6 cellular contexts compared by ENCODE assay signal in the genomic region with DNA sequence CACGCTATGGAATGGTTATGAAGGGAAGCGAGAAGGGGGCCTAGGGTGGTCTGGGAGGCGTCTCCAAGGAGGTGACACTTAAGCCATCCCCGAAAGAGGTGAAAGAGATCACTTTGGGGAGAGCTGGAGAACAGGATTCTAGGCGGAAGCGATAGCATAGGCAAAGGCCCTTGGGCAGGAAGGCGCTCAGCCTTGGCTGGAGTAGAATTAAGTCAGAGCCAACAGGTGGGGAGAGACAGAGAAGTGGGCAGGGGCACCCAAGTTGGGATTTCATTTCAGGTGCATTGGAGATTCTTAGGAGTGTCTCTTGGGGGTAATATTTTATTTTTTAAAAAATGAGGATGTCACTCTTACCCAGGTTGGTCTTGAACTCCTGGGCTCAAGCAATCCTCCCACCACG. TPM values are rescaled to one million over a fixed set of nuclear protein-coding genes. Genes with fewer than 3 reads are reported as not detected.
DNase-seq lines count a peak whose midpoint lies in the region; ATAC-seq, FAIRE-seq and TF ChIP-seq lines count a peak whose summit lies in the region.

No MANE protein-coding gene starts in this region.

- 72 to 77% (median 75%) methylated on average over 8 of the region's 8 CpGs for WGBS in small intestine, 3 donors

- H3K4me3 Mint-ChIP-seq in chondrocyte (ENCODE audit: unreplicated experiment) = no peak overlapping the region

- H3K4me3 ChIP-seq in Karpas-422 (ENCODE audit: low read length) (peak overlapping the region; percentile 39; the same call in 1 of the 2 replicates), small intestine (ENCODE audit: low read depth in 1 of 2, low read length in 2 of 2) (no peak overlapping the region)

- H3K9me2 ChIP-seq in Karpas-422 (replicated peaks; ENCODE audit: insufficient read depth, low read length) = no peaks in the 10 kb centered on the region

- H4K20me1 ChIP-seq in Karpas-422 (ENCODE audit: insufficient read depth, low read depth, low read length) = no peaks in the 10 kb centered on the region

- peak overlapping the region; percentile 34 for H3K27ac Mint-ChIP-seq in chondrocyte (ENCODE audit: unreplicated experiment)

- no peak for ATAC-seq in HG03469 (IDR thresholded peaks at IDR 0.05; ENCODE audit: unreplicated experiment)
- no peak for ATAC-seq in GM21619 (IDR thresholded peaks at IDR 0.05; ENCODE audit: unreplicated experiment)

- no peak for FAIRE-seq in small intestine (lab: Jason Lieb, UNC)

- peak overlapping the region; percentile 61 for H3K4me2 ChIP-seq in Karpas-422 (ENCODE audit: low read depth, low read length, poor library complexity, severe bottlenecking)

- no peak overlapping the region for H2AFZ ChIP-seq in Karpas-422 (ENCODE audit: low read length)

- H3K36me3 ChIP-seq in Karpas-422 (ENCODE audit: insufficient read depth, low read length) = peaks cover under 1% of the 10 kb centered on the region; the same call in 1 of the 2 replicates
- peaks cover 3 to 4% of the 10 kb centered on the region in 2 donors for H3K36me3 ChIP-seq in small intestine (ENCODE audit: control insufficient read depth in 2 of 2, insufficient read depth in 2 of 2, low read length in 2 of 2)

- no peaks in the 10 kb centered on the region for H3K79me2 ChIP-seq in Karpas-422 (ENCODE audit: low read length)

- DNase-seq in Karpas-422 (no peak), chondrocyte (ENCODE audit: low spot score) (no peak), small intestine (no peak), NAMALWA (ENCODE audit: low spot score) (no peak)

- H3K27me3 ChIP-seq in Karpas-422 (ENCODE audit: low read length) = no peaks in the 10 kb centered on the region
- H3K27me3 ChIP-seq in small intestine (ENCODE audit: control insufficient read depth in 2 of 2, insufficient read depth in 2 of 2, low read length in 2 of 2) = no peaks in the 10 kb centered on the region

- no peak overlapping the region; the same call in 1 of the 2 replicates for H3K9ac ChIP-seq in Karpas-422 (ENCODE audit: low read length)

- no peaks in the 10 kb centered on the region for H3K9me3 Mint-ChIP-seq in chondrocyte (ENCODE audit: low read depth)

- peaks cover 8% of the 10 kb centered on the region for H3K36me3 Mint-ChIP-seq in chondrocyte (ENCODE audit: low read depth)

- peaks cover 8% of the 10 kb centered on the region for H3K4me1 ChIP-seq in Karpas-422 (ENCODE audit: low read length)
- no peaks in the 10 kb centered on the region for H3K4me1 ChIP-seq in small intestine (ENCODE audit: control insufficient read depth in 2 of 2, insufficient read depth in 1 of 2, low read depth in 1 of 2, low read length in 1 of 2)

- peaks cover 18% of the 10 kb centered on the region for H3K4me1 Mint-ChIP-seq in chondrocyte (ENCODE audit: low read depth)

- H3K27ac ChIP-seq in Karpas-422 (ENCODE audit: low read length) (no peak overlapping the region), small intestine (ENCODE audit: low read depth in 1 of 2, low read length in 1 of 2) (peak overlapping the region; percentile 41 to 60)

- peaks cover 3% of the 10 kb centered on the region for H3K27me3 Mint-ChIP-seq in chondrocyte (ENCODE audit: low read depth)

- no peak for TF ChIP-seq CTCF in chondrocyte (IDR thresholded peaks at IDR 0.05)

- H3K9me3 ChIP-seq in Karpas-422 (ENCODE audit: low read length) = no peaks in the 10 kb centered on the region
- H3K9me3 ChIP-seq in small intestine (ENCODE audit: control insufficient read depth, low read depth) = no peaks in the 10 kb centered on the region

RNA-seq across cellular contexts. Expression of gene SNRPD2, which starts 9.6 kb away (rescaled TPM):
- 540 and 645 TPM in 2 replicates for total RNA-seq in Karpas-422 (2014; rRNA removed; shearing (Covaris generic); ENCODE audit: low replicate concordance)
- total RNA-seq in chondrocyte = 310 to 361 TPM (median 314 TPM) in 3 replicates
- polyA plus RNA-seq in small intestine = 100 to 1,000 TPM; 209 to 422 (median 264) TPM

RNA-seq across cellular contexts. Expression of gene QPCTL, which starts 10.3 kb away (rescaled TPM):
- 21.4 and 30.3 TPM in 2 replicates for total RNA-seq in Karpas-422 (2014; rRNA removed; shearing (Covaris generic); ENCODE audit: low replicate concordance)
- 11.9 to 13.7 TPM (median 13.4 TPM) in 3 replicates for total RNA-seq in chondrocyte
- 1 to 10 TPM; 4.1 to 6.7 (median 4.2) TPM for polyA plus RNA-seq in small intestine

RNA-seq across cellular contexts. Expression of gene GIPR, which starts 14.1 kb away (rescaled TPM):
- total RNA-seq in Karpas-422 (2014; rRNA removed; shearing (Covaris generic); ENCODE audit: low replicate concordance) = 3.9 and 6.1 TPM in 2 replicates
- 0.41 to 2.4 TPM (median 1.3 TPM) in 3 replicates for total RNA-seq in chondrocyte
- polyA plus RNA-seq in small intestine = 1 to 10 TPM in 1 of 3 donors, under 1 TPM in 2; 0.67 to 1.1 (median 0.87) TPM

RNA-seq across cellular contexts. Expression of gene EML2, which starts 42.9 kb away (rescaled TPM):
- 40.3 and 86.4 TPM in 2 replicates for total RNA-seq in Karpas-422 (2014; rRNA removed; shearing (Covaris generic); ENCODE audit: low replicate concordance)
- 20.5 to 28.3 TPM (median 22.4 TPM) in 3 replicates for total RNA-seq in chondrocyte
- polyA plus RNA-seq in small intestine = 10 to 100 TPM; 18.9 to 39.9 (median 20.8) TPM

RNA-seq across cellular contexts. Expression of gene FBXO46, which starts 48.6 kb away (rescaled TPM):
- total RNA-seq in Karpas-422 (2014; rRNA removed; shearing (Covaris generic); ENCODE audit: low replicate concordance) = 16.8 and 25.6 TPM in 2 replicates
- 12.7 to 14.8 TPM (median 14.3 TPM) in 3 replicates for total RNA-seq in chondrocyte
- polyA plus RNA-seq in small intestine = 1 to 10 TPM; 5.4 to 9.6 (median 9.0) TPM
